In genomic region chr17:48642059-48642842, GRCh38 we compare ENCODE assay signal across 20 cellular contexts. TPM values are rescaled to one million over a fixed set of nuclear protein-coding genes. Genes with fewer than 3 reads are reported as not detected.
A peak's percentile ranks its signal among the peaks of the same experiment; 100 is the strongest.
DNase-seq lines count a peak whose midpoint lies in the region; ATAC-seq and TF ChIP-seq lines count a peak whose summit lies in the region.
"Had no signal": no experiment of that assay in that cellular context is flagged by ENCODE, and none has a peak within 500 bp of the region (broad histone marks: within the 10 kb centered on the region; RNA-seq: fewer than 3 reads in every experiment).

No MANE protein-coding gene starts in this region.

- no peaks in the 10 kb centered on the region for H3K36me3 Mint-ChIP-seq in WTC11
- H3K36me3 Mint-ChIP-seq in stimulated activated effector memory CD8-positive, alpha-beta T cell treated with anti-CD3 and anti-CD28 coated beads, Interleukin-12 subunit alpha, Interleukin-12 subunit beta, amount 100 ng/mL, for 72 hours: no peaks in the 10 kb centered on the region

- H3F3A ChIP-seq in SK-N-SH (replicated peaks; ENCODE audit: insufficient read depth): no peaks in the 10 kb centered on the region

- TF ChIP-seq RAD21 in SK-N-SH (IDR thresholded peaks at IDR 0.05; ENCODE audit: low read length): no peak

- ATAC-seq in SK-N-SH treated with all-trans-retinoic acid at 6 μM for 48 hours (no peak), WTC11 (peak; percentile 68), HG02852 (IDR thresholded peaks at IDR 0.05; ENCODE audit: unreplicated experiment) (no peak), GM21526 (IDR thresholded peaks at IDR 0.05; ENCODE audit: low FRiP score, unreplicated experiment) (no peak)
- no peak for ATAC-seq in stimulated activated effector memory CD8-positive, alpha-beta T cell treated with anti-CD3 and anti-CD28 coated beads, Interleukin-12 subunit alpha, Interleukin-12 subunit beta, amount 100 ng/mL, for 72 hours
- no peak for ATAC-seq in stimulated activated naive CD8-positive, alpha-beta T cell treated with anti-CD3 and anti-CD28 coated beads, Interleukin-15, Interleukin-2, amounts not matched to agents 100 U/mL and 50 U/mL, for 24 hours
- ATAC-seq: left lung had no signal

- H3K4me1 ChIP-seq in SK-N-SH (ENCODE audit: control insufficient read depth in 1 of 2, insufficient read depth in 2 of 2, low read depth in 1 of 2, low read length in 1 of 2) (no peaks in the 10 kb centered on the region), mesendoderm (ENCODE audit: control insufficient read depth, low read depth, low read length) (peaks cover 6% of the 10 kb centered on the region)

- no peaks in the 10 kb centered on the region for H3K79me2 ChIP-seq in SK-N-SH (ENCODE audit: insufficient read depth)
- H3K79me2 ChIP-seq in mesendoderm (ENCODE audit: control insufficient read depth, insufficient read depth, low read length): peaks cover 1% of the 10 kb centered on the region

- POLR2A ChIA-PET in SK-N-SH (lab: Yijun Ruan, JAX) (no interaction called here), WTC11 (lab: Charles Lee) (no interaction called here)

- WGBS in SK-N-SH (ENCODE audit: low lambda C conversion rate): 23% methylated on average over 54 of the region's 58 CpGs
- WGBS in mesendoderm (ENCODE audit: extremely low coverage, insufficient coverage, low lambda C conversion rate): no CpG with 5 or more reads among the region's 58 CpGs

- H3K4me1 Mint-ChIP-seq in WTC11: peaks cover 25% of the 10 kb centered on the region
- H3K4me1 Mint-ChIP-seq in stimulated activated effector memory CD8-positive, alpha-beta T cell treated with anti-CD3 and anti-CD28 coated beads, Interleukin-12 subunit alpha, Interleukin-12 subunit beta, amount 100 ng/mL, for 72 hours: peaks cover 23% of the 10 kb centered on the region

- peak overlapping the region; percentile 56 for H3K4me3 Mint-ChIP-seq in WTC11
- peak overlapping the region; percentile 30 for H3K4me3 Mint-ChIP-seq in stimulated activated effector memory CD8-positive, alpha-beta T cell treated with anti-CD3 and anti-CD28 coated beads, Interleukin-12 subunit alpha, Interleukin-12 subunit beta, amount 100 ng/mL, for 72 hours

- H2BK5ac ChIP-seq in mesendoderm (ENCODE audit: low read length): no peak overlapping the region

- H3K9ac ChIP-seq in SK-N-SH (no peak overlapping the region), mesendoderm (ENCODE audit: low read length) (peak overlapping the region; percentile 55)

- CTCF ChIA-PET in SK-N-SH (lab: Yijun Ruan, JAX): interaction anchor here (1.3 kb wide), 1 partner anchor 36 kb away, joined by 3 read pairs; no protein-coding TSS in a partner anchor
- CTCF ChIA-PET in WTC11 (lab: Charles Lee): interaction anchor here (0.9 to 3.4 kb wide), 10 partner anchors 10 to 237 kb away, joined by 3 to 19 read pairs (median 6); partner anchors contain the start of gene HOXB9

- H3K27me3 Mint-ChIP-seq in WTC11 (ENCODE audit: low read depth): peaks cover 100% of the 10 kb centered on the region; the same call in 1 of the 2 replicates

- H3K27ac ChIP-seq in SK-N-SH (ENCODE audit: low read depth in 2 of 2, low read length in 1 of 2) (no peak overlapping the region), mesendoderm (ENCODE audit: low read depth, low read length) (no peak overlapping the region)
- H3K27ac ChIP-seq: left lung had no signal

- no peaks in the 10 kb centered on the region for H4K20me1 ChIP-seq in SK-N-SH (ENCODE audit: insufficient read depth)

- no peaks in the 10 kb centered on the region for H3K9me3 ChIP-seq in SK-N-SH
- H3K9me3 ChIP-seq: HAP-1, left lung had no signal

- no peak overlapping the region for H4K5ac ChIP-seq in mesendoderm (ENCODE audit: low read length)

- H3K9me3 Mint-ChIP-seq in WTC11: no peaks in the 10 kb centered on the region
- no peaks in the 10 kb centered on the region for H3K9me3 Mint-ChIP-seq in stimulated activated effector memory CD8-positive, alpha-beta T cell treated with anti-CD3 and anti-CD28 coated beads, Interleukin-12 subunit alpha, Interleukin-12 subunit beta, amount 100 ng/mL, for 72 hours

- peak overlapping the region; percentile 52 for H3K56ac ChIP-seq in mesendoderm (ENCODE audit: low read length)

- peaks cover 100% of the 10 kb centered on the region for H3K27me3 ChIP-seq in SK-N-SH (ENCODE audit: insufficient read depth)
- H3K27me3 ChIP-seq in mesendoderm (ENCODE audit: insufficient read depth, low read length, poor library complexity): peaks cover 76% of the 10 kb centered on the region

- H3K18ac ChIP-seq in mesendoderm (ENCODE audit: low read length): no peak overlapping the region

- H3K36me3 ChIP-seq in SK-N-SH (replicated peaks in 1 of 2; ENCODE audit: control insufficient read depth in 1 of 2, insufficient read depth in 2 of 2, low read length in 1 of 2): no peaks in the 10 kb centered on the region
- no peaks in the 10 kb centered on the region for H3K36me3 ChIP-seq in mesendoderm (ENCODE audit: control insufficient read depth, insufficient read depth, low read length)
- H3K36me3 ChIP-seq: HAP-1, left lung had no signal

- no peak for TF ChIP-seq EP300 in SK-N-SH (IDR thresholded peaks at IDR 0.05; ENCODE audit: borderline replicate concordance in 1 of 2, low read depth in 1 of 2, low read length in 1 of 2)

- H3K79me1 ChIP-seq in mesendoderm (ENCODE audit: low read length): no peaks in the 10 kb centered on the region

- H3K23ac ChIP-seq in mesendoderm (ENCODE audit: low read length): peak overlapping the region; percentile 20

- DNase-seq in SK-N-SH: peak; percentile 35
- DNase-seq in WTC11 (ENCODE audit: low spot score): peak; percentile 80
- peak; percentile 91 for DNase-seq in mesendoderm
- no peak for DNase-seq in stimulated activated effector memory CD8-positive, alpha-beta T cell treated with anti-CD3 and anti-CD28 coated beads, Interleukin-12 subunit alpha, Interleukin-12 subunit beta, amount 100 ng/mL, for 72 hours (ENCODE audit: low spot score in 2 of 2)
- DNase-seq in stimulated activated naive CD8-positive, alpha-beta T cell treated with anti-CD3 and anti-CD28 coated beads, Interleukin-15, Interleukin-2, amounts not matched to agents 100 U/mL and 50 U/mL, for 24 hours: no peak
- DNase-seq: ACHN; activated CD4-positive, CD25-positive, alpha-beta regulatory T cell; activated T-cell treated with anti-CD3 and anti-CD28 coated beads for 4 hours; Calu3; MM.1S; NCI-H345; nucleus accumbens; OCI-M1; stimulated activated CD4-positive, alpha-beta T cell treated with anti-CD3 and anti-CD28 coated beads, Interleukin-12 subunit alpha, Interleukin-12 subunit beta, amount 100 ng/mL, for 4 hours had no signal

- TF ChIP-seq CTCF in SK-N-SH (IDR thresholded peaks at IDR 0.05): no peak
- no peak; the same call in 1 of the 2 replicates for TF ChIP-seq CTCF in WTC11 (IDR thresholded peaks at IDR 0.05)

- H3K4ac ChIP-seq in mesendoderm (ENCODE audit: low read depth, low read length): no peak overlapping the region

- no peak overlapping the region for H3K4me3 ChIP-seq in SK-N-SH (ENCODE audit: low read depth in 2 of 2, low read length in 1 of 2)
- no peak overlapping the region for H3K4me3 ChIP-seq in mesendoderm (ENCODE audit: low read length)
- H3K4me3 ChIP-seq: HAP-1, left lung had no signal

- no peak overlapping the region for H2AFZ ChIP-seq in SK-N-SH (ENCODE audit: low read depth)

- H2BK15ac ChIP-seq in mesendoderm (replicated peaks; ENCODE audit: low read depth): no peak overlapping the region

- H2BK120ac ChIP-seq in mesendoderm (ENCODE audit: low read depth, low read length): no peak overlapping the region

- H4K8ac ChIP-seq in mesendoderm (ENCODE audit: low read depth, low read length): no peak overlapping the region

- H2AK5ac ChIP-seq in mesendoderm (ENCODE audit: low read length): no peak overlapping the region

- H3K4me2 ChIP-seq in SK-N-SH: no peak overlapping the region
- peak overlapping the region; percentile 45 for H3K4me2 ChIP-seq in mesendoderm (ENCODE audit: low read length)

- H3K9me2 ChIP-seq in SK-N-SH: no peaks in the 10 kb centered on the region

- no peak overlapping the region for H3K27ac Mint-ChIP-seq in WTC11
- no peak overlapping the region for H3K27ac Mint-ChIP-seq in stimulated activated effector memory CD8-positive, alpha-beta T cell treated with anti-CD3 and anti-CD28 coated beads, Interleukin-12 subunit alpha, Interleukin-12 subunit beta, amount 100 ng/mL, for 72 hours

TF ChIP-seq in SK-N-SH, 30 proteins besides CTCF, POLR2A, EP300 and RAD21:
- TF ChIP-seq EZH2phosphoT487 (IDR thresholded peaks at IDR 0.05; ENCODE audit: borderline replicate concordance, low read depth) (no peak), JUND (IDR thresholded peaks at IDR 0.05) (no peak)
TF ChIP-seq in SK-N-SH: peak in this region for 0.

TF ChIP-seq in WTC11, 78 proteins besides CTCF, POLR2A, EP300 and RAD21 (continues in another document):
- 0 out of 2 replicates have a peak, but pooled peaks have one; percentile 33 for TF ChIP-seq CREM (CRISPR knock-in tag; IDR thresholded peaks at IDR 0.05)
- TF ChIP-seq OVOL2 (CRISPR knock-in tag; IDR thresholded peaks at IDR 0.05; ENCODE audit: borderline replicate concordance): no peak
- no peak for TF ChIP-seq FOXJ3 (CRISPR knock-in tag; IDR thresholded peaks at IDR 0.05; ENCODE audit: borderline replicate concordance)

RNA-seq across cellular contexts. Expression of gene HOXB9, which starts 16.1 kb away (rescaled TPM):
- polyA plus RNA-seq in SK-N-SH (2012; rRNA removed): not detected in 2 replicates
- not detected in 2 replicates for polyA plus RNA-seq in SK-N-SH (2012; cell fraction: cytosol; rRNA removed)
- polyA plus RNA-seq in SK-N-SH (2012; cell fraction: nucleus; rRNA removed): not detected in 2 replicates
- total RNA-seq in WTC11 (2021): 0.09 to 0.24 TPM (median 0.09 TPM) in 3 replicates
- polyA plus RNA-seq in mesendoderm (2013, experiment 1 of 2): 0.17 TPM
- polyA plus RNA-seq in mesendoderm (2013, experiment 2 of 2): 0.10 TPM
- total RNA-seq: left lung had no signal

RNA-seq across cellular contexts. Expression of gene HOXB8, which starts 27.2 kb away (rescaled TPM):
- not detected in 2 replicates for polyA plus RNA-seq in SK-N-SH (2012; rRNA removed)
- not detected in 2 replicates for polyA plus RNA-seq in SK-N-SH (2012; cell fraction: cytosol; rRNA removed)
- polyA plus RNA-seq in SK-N-SH (2012; cell fraction: nucleus; rRNA removed): not detected in 2 replicates
- not detected in 3 replicates for total RNA-seq in WTC11 (2021)
- polyA plus RNA-seq in mesendoderm (2013, experiment 1 of 2): not detected
- not detected for polyA plus RNA-seq in mesendoderm (2013, experiment 2 of 2)
- total RNA-seq: cerebellum had no signal

RNA-seq across cellular contexts. Expression of gene HOXB7, which starts 31.4 kb away (rescaled TPM):
- not detected in 2 replicates for polyA plus RNA-seq in SK-N-SH (2012; rRNA removed)
- not detected in 2 replicates for polyA plus RNA-seq in SK-N-SH (2012; cell fraction: cytosol; rRNA removed)
- polyA plus RNA-seq in SK-N-SH (2012; cell fraction: nucleus; rRNA removed): not detected in 2 replicates
- 0.14 TPM in 1 of 3 replicates, not detected in the others for total RNA-seq in WTC11 (2021)
- polyA plus RNA-seq in mesendoderm (2013, experiment 1 of 2): not detected
- polyA plus RNA-seq in mesendoderm (2013, experiment 2 of 2): 0.04 TPM
- total RNA-seq: cerebellum had no signal

RNA-seq across cellular contexts. Expression of gene HOXB6, which starts 37.5 kb away (rescaled TPM):
- polyA plus RNA-seq in SK-N-SH (2012; rRNA removed): not detected in 2 replicates
- polyA plus RNA-seq in SK-N-SH (2012; cell fraction: cytosol; rRNA removed): not detected in 2 replicates
- not detected in 2 replicates for polyA plus RNA-seq in SK-N-SH (2012; cell fraction: nucleus; rRNA removed)
- total RNA-seq in WTC11 (2021): 0.11 TPM in 1 of 3 replicates, not detected in the others
- polyA plus RNA-seq in mesendoderm (2013, experiment 1 of 2): not detected
- not detected for polyA plus RNA-seq in mesendoderm (2013, experiment 2 of 2)
- total RNA-seq: cerebellum had no signal

RNA-seq across cellular contexts. Expression of gene HOXB5, which starts 48.7 kb away (rescaled TPM):
- polyA plus RNA-seq in SK-N-SH (2012; rRNA removed): not detected in 2 replicates
- polyA plus RNA-seq in SK-N-SH (2012; cell fraction: cytosol; rRNA removed): 0.01 TPM in 1 of 2 replicates, not detected in the other
- polyA plus RNA-seq in SK-N-SH (2012; cell fraction: nucleus; rRNA removed): not detected in 2 replicates
- total RNA-seq in WTC11 (2021): not detected in 3 replicates
- not detected for polyA plus RNA-seq in mesendoderm (2013, experiment 1 of 2)
- not detected for polyA plus RNA-seq in mesendoderm (2013, experiment 2 of 2)
- total RNA-seq: cerebellum had no signal

Comparison
In these comparisons a context has a peak if more than half of its experiments do, and no peak if none do; other contexts are left out.
1. DNase-seq: peak in SK-N-SH (single experiment), WTC11 (single experiment) and mesendoderm (single experiment); none in stimulated activated effector memory CD8-positive, alpha-beta T cell treated with anti-CD3 and anti-CD28 coated beads, Interleukin-12 subunit alpha, Interleukin-12 subunit beta, amount 100 ng/mL, for 72 hours (0 of 2) and stimulated activated naive CD8-positive, alpha-beta T cell treated with anti-CD3 and anti-CD28 coated beads, Interleukin-15, Interleukin-2, amounts not matched to agents 100 U/mL and 50 U/mL, for 24 hours (single experiment).